Comparison of ENCODE assay signal across 8 cellular contexts in genomic region chr1:84152649-84153056, GRCh38. TPM values are rescaled to one million over a fixed set of nuclear protein-coding genes. Genes with fewer than 3 reads are reported as not detected.
DNase-seq lines count a peak whose midpoint lies in the region; ATAC-seq and FAIRE-seq lines count a peak whose summit lies in the region.

No MANE protein-coding gene starts in this region.

- no peaks in the 10 kb centered on the region for H3K9me3 ChIP-seq in CD4-positive, alpha-beta memory T cell (ENCODE audit: control insufficient read depth in 1 of 2, low read length in 2 of 2)

- no peaks in the 10 kb centered on the region for H3K36me3 ChIP-seq in CD4-positive, alpha-beta memory T cell (ENCODE audit: insufficient read depth, low read length)

- no peaks in the 10 kb centered on the region for H3K27me3 Mint-ChIP-seq in CD4-positive, alpha-beta memory T cell

- H3K4me3 Mint-ChIP-seq in CD4-positive, alpha-beta memory T cell = peak overlapping the region in 6 of 8 donors; percentile 16 to 72 (median 44)

- H3K4me1 ChIP-seq in CD4-positive, alpha-beta memory T cell (ENCODE audit: insufficient read depth, low read length) = peaks cover 83% of the 10 kb centered on the region

- H3K27me3 ChIP-seq in CD4-positive, alpha-beta memory T cell (ENCODE audit: insufficient read depth, low read length) = no peaks in the 10 kb centered on the region

- H3K27ac Mint-ChIP-seq in CD4-positive, alpha-beta memory T cell = peak overlapping the region in 6 of 7 donors; percentile 17 to 69 (median 34)
- H3K27ac Mint-ChIP-seq in activated naive CD4-positive, alpha-beta T cell treated with anti-CD3 and anti-CD28 coated beads, Interleukin-2, amount 50 U/mL, for 72 hours = peak overlapping the region; percentile 72 to 83

- no peak for FAIRE-seq in HTR-8/SVneo (lab: Jason Lieb, UNC)

- ATAC-seq in GM19351 (IDR thresholded peaks at IDR 0.05; ENCODE audit: unreplicated experiment) (peak; percentile 86), HG03066 (IDR thresholded peaks at IDR 0.05; ENCODE audit: low read depth, unreplicated experiment) (peak; percentile 71), left lobe of liver (no peak)
- ATAC-seq in activated naive CD4-positive, alpha-beta T cell treated with anti-CD3 and anti-CD28 coated beads, Interleukin-2, amount 50 U/mL, for 72 hours = peak; percentile 70 to 90

- no peak overlapping the region for H3K4me3 ChIP-seq in CD4-positive, alpha-beta memory T cell (ENCODE audit: low read length in 2 of 2)

- H3K4me1 Mint-ChIP-seq in CD4-positive, alpha-beta memory T cell = peaks cover 64 to 90% (median 79%) of the 10 kb centered on the region in 4 donors

- DNase-seq in CD4-positive, alpha-beta memory T cell = no peak
- DNase-seq in activated naive CD4-positive, alpha-beta T cell treated with anti-CD3 and anti-CD28 coated beads, Interleukin-2, amount 50 U/mL, for 72 hours (ENCODE audit: low spot score in 2 of 2) = peak in 1 of 2 donors; percentile 21
- DNase-seq in cerebellar cortex (ENCODE audit: low spot score) (no peak), HTR-8/SVneo (ENCODE audit: insufficient read length, low spot score) (no peak), left lobe of liver (ENCODE audit: low spot score) (no peak), NCI-H748 (lab: John Stamatoyannopoulos, UW; ENCODE audit: unreplicated experiment) (no peak)

- CTCF ChIA-PET in CD4-positive, alpha-beta memory T cell (lab: Charles Lee; ENCODE audit: partially characterized antibody) = interaction anchor here (0.8 to 1.8 kb wide), 4 partner anchors 11 to 283 kb away, joined by 3 to 5 read pairs (median 5); no protein-coding TSS in a partner anchor

- H3K27ac ChIP-seq in CD4-positive, alpha-beta memory T cell (ENCODE audit: low read depth, low read length) = no peak overlapping the region

- POLR2A ChIA-PET in CD4-positive, alpha-beta memory T cell (lab: Charles Lee; ENCODE audit: partially characterized antibody) = interaction anchor here (0.9 to 2.0 kb wide), 2 partner anchors 9 to 11 kb away, joined by 5 to 13 read pairs; partner anchors contain the start of gene PRKACB

- intact Hi-C loops in CD4-positive, alpha-beta memory T cell (cut with micrococcal nuclease) = no loop called here

- H3K9me3 Mint-ChIP-seq in CD4-positive, alpha-beta memory T cell = peaks cover 0 to 2% (median 0%) of the 10 kb centered on the region in 8 donors
- peaks cover 0 to 4% of the 10 kb centered on the region in 2 donors for H3K9me3 Mint-ChIP-seq in activated naive CD4-positive, alpha-beta T cell treated with anti-CD3 and anti-CD28 coated beads, Interleukin-2, amount 50 U/mL, for 72 hours

- peaks cover 46 to 51% of the 10 kb centered on the region in 2 donors for H3K36me3 Mint-ChIP-seq in CD4-positive, alpha-beta memory T cell
- H3K36me3 Mint-ChIP-seq in activated naive CD4-positive, alpha-beta T cell treated with anti-CD3 and anti-CD28 coated beads, Interleukin-2, amount 50 U/mL, for 72 hours = peaks cover 5 to 19% of the 10 kb centered on the region in 2 donors

RNA-seq across cellular contexts. Expression of gene PRKACB, which starts 8.6 kb away (rescaled TPM):
- total RNA-seq in CD4-positive, alpha-beta memory T cell = 100 to 1,000 TPM; 128 to 131 TPM
- 100 to 1,000 TPM in 1 of 2 donors, 10 to 100 TPM in 1; 75.8 to 132 TPM for polyA plus RNA-seq in CD4-positive, alpha-beta memory T cell
- total RNA-seq in activated naive CD4-positive, alpha-beta T cell treated with anti-CD3 and anti-CD28 coated beads, Interleukin-2, amount 50 U/mL, for 72 hours = 10 to 100 TPM; 20.7 to 25.2 TPM
- 16.6 TPM for total RNA-seq in left lobe of liver
